Comparison of ENCODE assay signal across 1 cellular context in the genomic region with DNA sequence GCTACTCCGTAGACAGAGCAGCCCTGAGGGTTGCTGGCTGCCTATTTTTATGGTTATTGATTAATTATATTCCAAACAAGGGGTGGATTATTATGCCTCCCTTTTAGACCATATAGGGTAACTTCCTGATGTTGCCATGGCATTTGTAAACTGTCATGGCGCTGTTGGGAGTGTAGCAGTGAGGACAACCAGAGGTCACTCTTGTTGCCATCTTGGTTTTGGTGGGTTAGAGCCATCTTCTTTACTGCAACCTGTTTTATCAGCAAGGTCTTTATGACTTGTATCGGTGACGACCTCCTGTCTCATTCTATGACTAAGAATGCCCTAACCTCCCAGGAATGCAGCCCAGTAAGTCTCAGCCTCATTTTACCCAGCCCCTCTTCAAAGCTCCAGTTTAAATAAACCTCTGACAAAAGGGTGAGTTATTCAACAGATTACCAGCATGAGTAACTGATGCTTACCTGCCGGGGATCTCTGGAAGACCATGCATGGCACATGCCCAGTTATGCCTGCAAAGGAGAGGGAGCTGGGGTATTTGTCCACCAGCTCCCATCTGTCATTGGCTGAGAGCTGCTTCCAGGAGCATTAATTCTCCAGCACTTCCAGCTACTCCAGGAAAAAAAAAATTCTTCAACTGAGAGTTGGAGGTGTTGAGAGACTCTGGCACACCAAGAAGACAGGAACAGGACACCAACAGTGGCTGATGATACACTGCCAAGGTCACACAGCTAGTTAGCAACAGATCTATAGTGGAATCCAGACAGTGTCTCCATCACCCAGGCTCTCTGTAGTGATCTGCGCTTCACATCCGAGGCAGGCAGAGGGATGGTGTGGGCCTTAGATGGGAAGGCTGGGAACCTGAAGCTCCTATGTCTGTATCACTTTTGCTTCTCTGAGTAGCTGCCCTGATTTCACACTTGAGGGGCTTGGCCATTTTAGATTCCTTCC.
TF ChIP-seq lines count a peak whose summit lies in the region.

No MANE protein-coding gene starts in this region.

TF ChIP-seq in SK-N-SH treated with all-trans-retinoic acid at 6 μM for 48 hours, 23 proteins besides CTCF, POLR2A, EP300 and RAD21 (continued from another document):
- no peak for TF ChIP-seq ZNF8 (CRISPR knock-in tag; IDR thresholded peaks at IDR 0.05)
- no peak for TF ChIP-seq CSDC2 (CRISPR knock-in tag; IDR thresholded peaks at IDR 0.05)
- no peak for TF ChIP-seq CSRNP3 (CRISPR knock-in tag; IDR thresholded peaks at IDR 0.05)
- no peak for TF ChIP-seq TSHZ2 (CRISPR knock-in tag; IDR thresholded peaks at IDR 0.05)
- TF ChIP-seq ZFP30 (CRISPR knock-in tag; IDR thresholded peaks at IDR 0.05) = no peak
- TF ChIP-seq, protein P1, sequence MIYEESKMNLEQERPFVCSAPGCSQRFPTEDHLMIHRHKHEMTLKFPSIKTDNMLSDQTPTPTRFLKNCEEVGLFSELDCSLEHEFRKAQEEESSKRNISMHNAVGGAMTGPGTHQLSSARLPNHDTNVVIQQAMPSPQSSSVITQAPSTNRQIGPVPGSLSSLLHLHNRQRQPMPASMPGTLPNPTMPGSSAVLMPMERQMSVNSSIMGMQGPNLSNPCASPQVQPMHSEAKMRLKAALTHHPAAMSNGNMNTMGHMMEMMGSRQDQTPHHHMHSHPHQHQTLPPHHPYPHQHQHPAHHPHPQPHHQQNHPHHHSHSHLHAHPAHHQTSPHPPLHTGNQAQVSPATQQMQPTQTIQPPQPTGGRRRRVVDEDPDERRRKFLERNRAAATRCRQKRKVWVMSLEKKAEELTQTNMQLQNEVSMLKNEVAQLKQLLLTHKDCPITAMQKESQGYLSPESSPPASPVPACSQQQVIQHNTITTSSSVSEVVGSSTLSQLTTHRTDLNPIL (CRISPR knock-in tag; IDR thresholded peaks at IDR 0.05; ENCODE audit: low read depth) = no peak
TF ChIP-seq in SK-N-SH treated with all-trans-retinoic acid at 6 μM for 48 hours: peak in this region for 0.
